Comparison of ENCODE assay signal across 21 cellular contexts in the genomic region with DNA sequence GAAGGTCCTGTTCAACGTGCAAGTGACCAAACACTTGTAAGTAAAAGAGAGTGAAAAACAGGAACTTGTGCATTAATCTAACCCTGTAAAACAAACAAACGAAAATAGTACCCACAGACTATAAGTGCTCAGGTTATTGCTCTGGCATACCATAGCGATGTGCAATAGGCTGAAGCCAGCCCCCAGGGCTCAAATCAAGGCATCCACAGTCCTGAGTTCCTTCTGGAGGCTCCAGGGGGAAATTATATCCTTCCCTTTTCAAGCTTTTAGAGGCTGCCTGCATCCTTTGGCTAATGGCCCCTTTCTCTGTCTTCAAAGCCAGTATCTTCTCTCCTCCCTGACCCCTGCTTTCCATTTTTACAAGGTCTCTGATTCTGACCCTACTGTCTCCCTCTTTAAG. TPM values are rescaled to one million over a fixed set of nuclear protein-coding genes. Genes with fewer than 3 reads are reported as not detected.
A peak's percentile ranks its signal among the peaks of the same experiment; 100 is the strongest.
DNase-seq lines count a peak whose midpoint lies in the region; ATAC-seq and TF ChIP-seq lines count a peak whose summit lies in the region.
"Had no signal": no experiment of that assay in that cellular context is flagged by ENCODE, and none has a peak within 500 bp of the region (broad histone marks: within the 10 kb centered on the region; RNA-seq: fewer than 3 reads in every experiment).

No MANE protein-coding gene starts in this region.

- H3K4me3 Mint-ChIP-seq in endodermal cell: no peak overlapping the region
- H3K4me3 Mint-ChIP-seq: CD4-positive, alpha-beta memory T cell had no signal

- no TSS peak for BruUV-seq in PC-3 (replicated peaks; lab: Mats Ljungman, UMichigan)

- no peak for ATAC-seq in PC-3
- ATAC-seq in stimulated activated naive CD8-positive, alpha-beta T cell treated with anti-CD3 and anti-CD28 coated beads, Interleukin-15, Interleukin-2, amounts not matched to agents 100 U/mL and 50 U/mL, for 24 hours: no peak
- ATAC-seq: Panc1 had no signal

- H3K36me3 ChIP-seq in PC-3 (ENCODE audit: low read depth, low read length) (no peaks in the 10 kb centered on the region), endodermal cell (ENCODE audit: control insufficient read depth, insufficient read depth, low read length) (no peaks in the 10 kb centered on the region)
- H3K36me3 ChIP-seq: BLaER1, SJSA1 had no signal

- WGBS in endodermal cell (ENCODE audit: insufficient coverage in 1 of 2, insufficient read length in 1 of 2), 2 experiments: 87 to 92% methylated on average over 3 of the region's 3 CpGs

- DNase-seq in AG04450 (ENCODE audit: low read depth, low spot score): no peak
- peak; percentile 19 for DNase-seq in HCEC 1CT
- peak; percentile 46 for DNase-seq in PC-3
- DNase-seq in endodermal cell: no peak
- no peak for DNase-seq in GM10266 (ENCODE audit: extremely low spot score)
- no peak for DNase-seq in AG08396 (ENCODE audit: low spot score)
- DNase-seq in stimulated activated naive CD8-positive, alpha-beta T cell treated with anti-CD3 and anti-CD28 coated beads, Interleukin-15, Interleukin-2, amounts not matched to agents 100 U/mL and 50 U/mL, for 24 hours: no peak
- no peak for DNase-seq in erythroblast (lab: John Stamatoyannopoulos, UW)
- DNase-seq: Calu3; CD4-positive, alpha-beta memory T cell; H7; IMR-90; Kasumi-1; MM.1S; NCI-H1105 treated with DMSO at 0.1 percent for 48 hours; NCI-H1694; NCI-H524 had no signal

- no peak overlapping the region for H3K27ac Mint-ChIP-seq in endodermal cell
- H3K27ac Mint-ChIP-seq: CD4-positive, alpha-beta memory T cell had no signal

- H3K4me2 ChIP-seq in PC-3 (ENCODE audit: low read length): no peak overlapping the region
- H3K4me2 ChIP-seq: BLaER1 had no signal

- H3K27me3 Mint-ChIP-seq in endodermal cell (ENCODE audit: insufficient read depth): peaks cover 37% of the 10 kb centered on the region

- peaks cover 16% of the 10 kb centered on the region for H3K9me3 Mint-ChIP-seq in endodermal cell

- POLR2A ChIA-PET in AG04450 (lab: Yijun Ruan, JAX): no interaction called here
- POLR2A ChIA-PET in PC-3 (lab: Charles Lee; ENCODE audit: unreplicated experiment): no interaction called here

- H3K9ac ChIP-seq in PC-3 (ENCODE audit: low read length) (no peak overlapping the region), endodermal cell (ENCODE audit: extremely low read depth, low read length, poor library complexity, severe bottlenecking) (no peak overlapping the region)
- H3K9ac ChIP-seq: BLaER1 had no signal

- H3K27ac ChIP-seq in AG04450 (ENCODE audit: low read depth, low read length): peak overlapping the region; percentile 31
- no peak overlapping the region for H3K27ac ChIP-seq in PC-3 (ENCODE audit: low read length)
- no peak overlapping the region for H3K27ac ChIP-seq in endodermal cell (ENCODE audit: low read depth, low read length)
- H3K27ac ChIP-seq: BLaER1, HL-60, SJSA1 had no signal

- no peaks in the 10 kb centered on the region for H4K20me1 ChIP-seq in PC-3 (ENCODE audit: low read length)
- H4K20me1 ChIP-seq: BLaER1 had no signal

- no peaks in the 10 kb centered on the region for H3K27me3 ChIP-seq in AG04450 (ENCODE audit: control insufficient read depth, insufficient read depth, low read length)
- no peaks in the 10 kb centered on the region for H3K27me3 ChIP-seq in PC-3 (ENCODE audit: low read length)
- H3K27me3 ChIP-seq in endodermal cell (ENCODE audit: control insufficient read depth, insufficient read depth, low read length, poor library complexity, severe bottlenecking): peaks cover 47% of the 10 kb centered on the region
- H3K27me3 ChIP-seq: BLaER1, SJSA1 had no signal

- H3K4me3 ChIP-seq in AG04450 (ENCODE audit: low read depth, low read length) (no peak overlapping the region), PC-3 (ENCODE audit: low read length) (no peak overlapping the region), endodermal cell (ENCODE audit: low read length) (peak overlapping the region; percentile 13)
- H3K4me3 ChIP-seq: BLaER1, SJSA1 had no signal

- peaks cover under 1% of the 10 kb centered on the region for H3F3A ChIP-seq in PC-3 (ENCODE audit: low read length, unreplicated experiment)

- peaks cover 11% of the 10 kb centered on the region for H3K4me1 ChIP-seq in PC-3 (ENCODE audit: insufficient read depth, low read length)
- H3K4me1 ChIP-seq in endodermal cell (ENCODE audit: control insufficient read depth, insufficient read depth, low read length): no peaks in the 10 kb centered on the region

- H2AFZ ChIP-seq in PC-3 (ENCODE audit: low read length): no peak overlapping the region

- H3K9me3 ChIP-seq in AG04450 (ENCODE audit: control insufficient read depth, insufficient read depth, low read length) (no peaks in the 10 kb centered on the region; the same call in 1 of the 2 replicates), PC-3 (ENCODE audit: low read length) (no peaks in the 10 kb centered on the region), endodermal cell (ENCODE audit: control insufficient read depth, low read length) (peaks cover 14% of the 10 kb centered on the region)
- H3K9me3 ChIP-seq: BLaER1, SJSA1 had no signal

- H3K4me1 Mint-ChIP-seq in endodermal cell: peaks cover 29% of the 10 kb centered on the region

- H3K36me3 Mint-ChIP-seq in endodermal cell (ENCODE audit: low read depth): no peaks in the 10 kb centered on the region
- H3K36me3 Mint-ChIP-seq: CD4-positive, alpha-beta memory T cell had no signal

- CTCF ChIA-PET in AG04450 (lab: Charles Lee): no interaction called here
- CTCF ChIA-PET in PC-3 (lab: Charles Lee): no interaction called here

- no peak for TF ChIP-seq CTCF in AG04450 (IDR thresholded peaks at IDR 0.05; ENCODE audit: low read depth, low read length)
- TF ChIP-seq CTCF in PC-3 (conservative IDR thresholded peaks at IDR 0.05; ENCODE audit: low read depth, low read length): no peak
- no peak for TF ChIP-seq CTCF in endodermal cell (conservative IDR thresholded peaks at IDR 0.05)
- TF ChIP-seq CTCF in GM10266 (IDR thresholded peaks at IDR 0.05; ENCODE audit: control insufficient read depth, insufficient read depth, low read depth, missing control alignments): no peak

- H3K79me2 ChIP-seq in PC-3 (ENCODE audit: low read length): no peaks in the 10 kb centered on the region

- intact Hi-C loops in PC-3 (cut with micrococcal nuclease): no loop called here

- H3K9me2 ChIP-seq in PC-3 (replicated peaks; ENCODE audit: low read length): no peaks in the 10 kb centered on the region

- TF ChIP-seq POLR2A in erythroblast (IDR thresholded peaks at IDR 0.05; ENCODE audit: low read length): no peak

RNA-seq across cellular contexts. Expression of gene CMAS, which starts 8.1 kb away (rescaled TPM):
- polyA plus RNA-seq in AG04450 (2011; rRNA removed): 22.4 and 31.7 TPM in 2 replicates
- 3.6 and 5.7 TPM in 2 replicates for polyA minus RNA-seq in AG04450 (2011; rRNA and poly(A)+ RNA removed)
- total RNA-seq in PC-3 (2014; rRNA removed): 25.0 and 47.6 TPM in 2 replicates
- 10 to 100 TPM; 50.2 to 87.3 TPM for total RNA-seq in endodermal cell
- 46.2 TPM for polyA plus RNA-seq in endodermal cell (2013, experiment 1 of 2)
- 44.8 TPM for polyA plus RNA-seq in endodermal cell (2013, experiment 2 of 2)

Comparison
In these comparisons a context has a peak if more than half of its experiments do, and no peak if none do; other contexts are left out.
1. DNase-seq: peak in HCEC 1CT (single experiment) and PC-3 (single experiment); none in AG04450 (single experiment), endodermal cell (single experiment), GM10266 (single experiment), AG08396 (single experiment), stimulated activated naive CD8-positive, alpha-beta T cell treated with anti-CD3 and anti-CD28 coated beads, Interleukin-15, Interleukin-2, amounts not matched to agents 100 U/mL and 50 U/mL, for 24 hours (single experiment) and erythroblast (0 of 2).